In genomic region chr2:56168163-56168562, GRCh38 we compare ENCODE assay signal across 12 cellular contexts. TPM values are rescaled to one million over a fixed set of nuclear protein-coding genes. Genes with fewer than 3 reads are reported as not detected.
DNase-seq lines count a peak whose midpoint lies in the region; ATAC-seq and TF ChIP-seq lines count a peak whose summit lies in the region.
"Had no signal": no experiment of that assay in that cellular context is flagged by ENCODE, and none has a peak within 500 bp of the region (broad histone marks: within the 10 kb centered on the region; RNA-seq: fewer than 3 reads in every experiment).

No MANE protein-coding gene starts in this region.

- H3K36me3 ChIP-seq in adipocyte (ENCODE audit: control insufficient read depth, insufficient read depth, low read length, severe bottlenecking) = no peaks in the 10 kb centered on the region
- H3K36me3 ChIP-seq in lower lobe of right lung = no peaks in the 10 kb centered on the region
- H3K36me3 ChIP-seq: adrenal gland, right lobe of liver had no signal

- TF ChIP-seq CTCF in lower lobe of right lung (IDR thresholded peaks at IDR 0.05) = no peak
- no peak for TF ChIP-seq CTCF in GM13976 (IDR thresholded peaks at IDR 0.05; ENCODE audit: borderline replicate concordance, control extremely low read depth, extremely low read depth, insufficient read depth, missing control alignments)

- ATAC-seq in lower lobe of right lung = peak; percentile 90 to 98
- ATAC-seq in HG02588 (IDR thresholded peaks at IDR 0.05; ENCODE audit: unreplicated experiment) = no peak
- no peak for ATAC-seq in HG03135 (IDR thresholded peaks at IDR 0.05; ENCODE audit: unreplicated experiment)
- ATAC-seq: Panc1, right lobe of liver had no signal

- H3K4me1 ChIP-seq in adipocyte (ENCODE audit: control insufficient read depth, insufficient read depth, low read length) (peaks cover 32% of the 10 kb centered on the region), lower lobe of right lung (no peaks in the 10 kb centered on the region)
- H3K4me1 ChIP-seq: adrenal gland, right lobe of liver had no signal

- no peak overlapping the region for H3K9ac ChIP-seq in adipocyte (ENCODE audit: low read length)

- intact Hi-C loops in lower lobe of right lung (cut with DNase I) = no loop called here

- H3K27ac ChIP-seq in lower lobe of right lung = no peak overlapping the region
- H3K27ac ChIP-seq: adrenal gland, right lobe of liver had no signal

- H3K9me3 ChIP-seq in adipocyte (ENCODE audit: control insufficient read depth, low read length) (no peaks in the 10 kb centered on the region), lower lobe of right lung (no peaks in the 10 kb centered on the region)
- H3K9me3 ChIP-seq: adrenal gland, right lobe of liver had no signal

- H3K4me3 ChIP-seq in adipocyte (ENCODE audit: low read length) = peak overlapping the region; percentile 3
- H3K4me3 ChIP-seq in lower lobe of right lung = no peak overlapping the region
- H3K4me3 ChIP-seq: adrenal gland, right lobe of liver had no signal

- H3K27me3 ChIP-seq in adipocyte (replicated peaks; ENCODE audit: control insufficient read depth, insufficient read depth, low read length) = peaks cover 3% of the 10 kb centered on the region
- H3K27me3 ChIP-seq in lower lobe of right lung (ENCODE audit: low read depth) = no peaks in the 10 kb centered on the region
- H3K27me3 ChIP-seq: adrenal gland, right lobe of liver had no signal

- in situ Hi-C loops in GM13976 (cut with MboI; ENCODE audit: low sequenced_read_pairs, unreplicated experiment) = no loop called here

- DNase-seq in Ammon's horn (ENCODE audit: low spot score) (peak; percentile 55), NCI-H1092 treated with DMSO at 0.1 percent for 48 hours (lab: John Stamatoyannopoulos, UW) (peak; percentile 94), adipocyte (ENCODE audit: low read depth) (peak; percentile 65), lower lobe of right lung (no peak), GM13976 (ENCODE audit: low spot score) (no peak), NCI-H526 (lab: John Stamatoyannopoulos, UW) (no peak)
- DNase-seq: adrenal gland, naive B cell, right lobe of liver had no signal

RNA-seq across cellular contexts. Expression of gene CCDC85A, which starts 15.6 kb away (rescaled TPM):
- total RNA-seq in lower lobe of right lung = 17.0 TPM

Comparison
In these comparisons a context has a peak if more than half of its experiments do, and no peak if none do; other contexts are left out.
1. DNase-seq: peak in Ammon's horn (single experiment), NCI-H1092 treated with DMSO at 0.1 percent for 48 hours (single experiment) and adipocyte (single experiment); none in lower lobe of right lung (single experiment), GM13976 (single experiment) and NCI-H526 (0 of 2).
2. ATAC-seq: peak in lower lobe of right lung (2 of 2); none in HG02588 (single experiment) and HG03135 (single experiment).